ENCODE assay signal across 11 cellular contexts in genomic region chr9:131618071-131618479, GRCh38.
DNase-seq lines count a peak whose midpoint lies in the region; ATAC-seq and TF ChIP-seq lines count a peak whose summit lies in the region.
"Had no signal": no experiment of that assay in that cellular context is flagged by ENCODE, and none has a peak within 500 bp of the region (broad histone marks: within the 10 kb centered on the region; RNA-seq: fewer than 3 reads in every experiment).

No MANE protein-coding gene starts in this region.

- H3K4me3 Mint-ChIP-seq in activated T-helper 17 cell treated with anti-CD3 and anti-CD28 coated beads, Interleukin-2, amount 50 U/mL, for 72 hours: no peak overlapping the region
- H3K4me3 Mint-ChIP-seq: activated naive CD8-positive, alpha-beta T cell treated with anti-CD3 and anti-CD28 coated beads for 36 hours; CD4-positive, CD25-positive, alpha-beta regulatory T cell had no signal

- no peaks in the 10 kb centered on the region for H4K20me1 ChIP-seq in hepatocyte (ENCODE audit: insufficient read depth, poor library complexity, severe bottlenecking)

- H3K9me3 ChIP-seq in hepatocyte (ENCODE audit: low read depth): no peaks in the 10 kb centered on the region
- H3K9me3 ChIP-seq: esophagus muscularis mucosa had no signal

- H3K4me1 ChIP-seq in hepatocyte (ENCODE audit: insufficient read depth): no peaks in the 10 kb centered on the region

- H3K4me1 Mint-ChIP-seq in activated T-helper 17 cell treated with anti-CD3 and anti-CD28 coated beads, Interleukin-2, amount 50 U/mL, for 72 hours: peaks cover 14% of the 10 kb centered on the region
- H3K4me1 Mint-ChIP-seq: activated naive CD8-positive, alpha-beta T cell treated with anti-CD3 and anti-CD28 coated beads for 36 hours had no signal

- TF ChIP-seq CTCF in C4-2B (conservative IDR thresholded peaks at IDR 0.05) (no peak), hepatocyte (IDR thresholded peaks at IDR 0.05; ENCODE audit: poor library complexity) (no peak)

- H3K27ac ChIP-seq in C4-2B: peak overlapping the region; percentile 17; the same call in 1 of the 2 replicates
- no peak overlapping the region for H3K27ac ChIP-seq in hepatocyte

- H3K36me3 ChIP-seq in hepatocyte (replicated peaks; ENCODE audit: insufficient read depth, low read depth): no peaks in the 10 kb centered on the region

- H3K9me3 Mint-ChIP-seq in activated T-helper 17 cell treated with anti-CD3 and anti-CD28 coated beads, Interleukin-2, amount 50 U/mL, for 72 hours: no peaks in the 10 kb centered on the region
- H3K9me3 Mint-ChIP-seq: activated naive CD8-positive, alpha-beta T cell treated with anti-CD3 and anti-CD28 coated beads for 36 hours; CD4-positive, CD25-positive, alpha-beta regulatory T cell had no signal

- H3K4me3 ChIP-seq in hepatocyte: no peak overlapping the region
- H3K4me3 ChIP-seq: esophagus muscularis mucosa had no signal

- H3K9me2 ChIP-seq in hepatocyte (replicated peaks; ENCODE audit: insufficient read depth): no peaks in the 10 kb centered on the region

- no peaks in the 10 kb centered on the region for H3K27me3 Mint-ChIP-seq in activated T-helper 17 cell treated with anti-CD3 and anti-CD28 coated beads, Interleukin-2, amount 50 U/mL, for 72 hours
- H3K27me3 Mint-ChIP-seq: activated naive CD8-positive, alpha-beta T cell treated with anti-CD3 and anti-CD28 coated beads for 36 hours; CD4-positive, CD25-positive, alpha-beta regulatory T cell had no signal

- H3K27ac Mint-ChIP-seq in activated T-helper 17 cell treated with anti-CD3 and anti-CD28 coated beads, Interleukin-2, amount 50 U/mL, for 72 hours: peak overlapping the region; percentile 58
- H3K27ac Mint-ChIP-seq: activated naive CD8-positive, alpha-beta T cell treated with anti-CD3 and anti-CD28 coated beads for 36 hours had no signal

- peaks cover 100% of the 10 kb centered on the region for H3K36me3 Mint-ChIP-seq in activated T-helper 17 cell treated with anti-CD3 and anti-CD28 coated beads, Interleukin-2, amount 50 U/mL, for 72 hours (ENCODE audit: low read depth)

- 83% methylated on average over 2 of the region's 2 CpGs for WGBS in hepatocyte (ENCODE audit: low lambda C conversion rate, missing lambda C conversion rate)

- H2AFZ ChIP-seq in hepatocyte: no peak overlapping the region

- H3K27me3 ChIP-seq in hepatocyte: no peaks in the 10 kb centered on the region
- H3K27me3 ChIP-seq: esophagus muscularis mucosa had no signal

- H3K79me2 ChIP-seq in hepatocyte: no peaks in the 10 kb centered on the region

- H3K4me2 ChIP-seq in hepatocyte: no peak overlapping the region

- ATAC-seq in activated T-helper 17 cell treated with anti-CD3 and anti-CD28 coated beads, Interleukin-2, amount 50 U/mL, for 72 hours (replicated peaks): no peak
- no peak for ATAC-seq in GM19452 (IDR thresholded peaks at IDR 0.05; ENCODE audit: unreplicated experiment)

- peak; percentile 31 for DNase-seq in LHCN-M2 (ENCODE audit: low read depth)
- peak; percentile 40 for DNase-seq in hepatocyte (ENCODE audit: low spot score)
- no peak for DNase-seq in T-helper 2 cell
- no peak for DNase-seq in stimulated activated naive CD4-positive, alpha-beta T cell treated with Interleukin-2 at 50 U/mL for 16 hours (lab: John Stamatoyannopoulos, UW)
- DNase-seq in activated gamma-delta T cell treated with Interleukin-2 at 50 U/mL for 16 hours: no peak
- DNase-seq: activated naive CD8-positive, alpha-beta T cell treated with anti-CD3 and anti-CD28 coated beads for 36 hours; CD4-positive, CD25-positive, alpha-beta regulatory T cell had no signal

Comparison
In these comparisons a context has a peak if more than half of its experiments do, and no peak if none do; other contexts are left out.
1. DNase-seq: peak in LHCN-M2 (single experiment) and hepatocyte (single experiment); none in T-helper 2 cell (0 of 5), stimulated activated naive CD4-positive, alpha-beta T cell treated with Interleukin-2 at 50 U/mL for 16 hours (single experiment) and activated gamma-delta T cell treated with Interleukin-2 at 50 U/mL for 16 hours (single experiment).